Comparison of ENCODE assay signal across 1 cellular context in the genomic region with DNA sequence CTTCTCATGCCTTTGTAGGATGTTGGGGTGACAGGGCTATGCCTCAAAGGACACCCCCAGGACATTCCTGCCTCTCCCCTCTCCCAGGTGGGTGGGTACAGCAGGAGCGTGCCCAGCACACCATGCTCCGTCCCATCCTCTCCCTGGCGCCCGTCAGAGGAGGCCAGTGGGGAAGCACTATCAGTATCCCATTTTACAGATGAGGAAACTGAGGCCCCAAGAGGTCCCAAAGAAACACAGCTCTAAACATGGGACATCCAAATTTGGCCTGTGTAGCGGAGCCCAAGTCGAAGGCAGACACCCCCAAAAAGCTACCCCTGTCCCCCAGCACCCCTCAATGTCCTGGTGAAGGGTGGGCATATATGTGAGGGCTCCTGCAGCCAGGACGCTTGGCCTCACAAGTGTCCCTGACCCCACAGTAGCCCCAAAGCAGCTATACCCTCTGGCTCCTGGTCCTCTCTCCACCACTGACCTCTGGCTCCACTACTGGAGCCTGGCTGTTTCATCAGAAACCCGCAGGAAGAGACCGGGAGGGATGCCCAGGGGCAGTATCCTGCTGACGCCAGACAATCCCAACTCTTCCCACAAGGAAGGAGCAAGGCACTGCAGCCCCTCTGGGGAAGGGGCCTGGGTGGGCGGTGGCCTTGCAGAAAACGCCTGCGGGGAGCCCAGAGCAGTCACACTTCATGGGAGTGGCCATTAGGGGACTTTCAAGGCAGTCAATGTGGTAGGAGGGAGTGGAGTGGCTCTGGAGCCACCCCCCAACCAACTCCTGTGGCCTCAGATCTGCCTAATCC.
TF ChIP-seq lines count a peak whose summit lies in the region.

No MANE protein-coding gene starts in this region.

TF ChIP-seq in H1, 55 proteins besides CTCF, POLR2A, EP300 and RAD21:
- TF ChIP-seq GTF2F1 (IDR thresholded peaks at IDR 0.05; ENCODE audit: borderline replicate concordance, low read depth, low read length) (no peak), KDM1A (IDR thresholded peaks at IDR 0.05; ENCODE audit: borderline replicate concordance, low read length) (peak; percentile 46; the same call in 1 of the 2 replicates)
